In the genomic region with DNA sequence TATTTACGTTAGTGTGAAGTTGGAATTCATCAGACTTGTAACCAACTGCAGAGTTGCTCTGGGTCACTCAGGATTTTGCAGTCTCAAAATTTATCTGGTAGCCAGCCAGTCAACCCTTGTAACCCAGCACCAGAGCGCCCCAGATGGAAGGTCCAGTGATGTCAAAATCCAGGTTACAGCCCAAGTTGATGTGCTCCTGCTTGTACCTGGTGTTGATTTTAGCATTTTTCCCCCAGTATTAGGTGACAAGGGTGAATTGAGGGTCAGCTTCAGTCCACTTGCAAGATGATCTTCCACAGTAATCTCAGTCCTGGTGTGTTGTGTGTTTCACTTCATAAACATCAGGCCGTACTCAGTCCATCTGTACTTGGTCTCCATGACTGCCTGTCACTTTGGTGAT, we compare ENCODE assay signal across 22 cellular contexts.
"Had no signal": no experiment of that assay in that cellular context is flagged by ENCODE, and none has a peak within 500 bp of the region (broad histone marks: within the 10 kb centered on the region; RNA-seq: fewer than 3 reads in every experiment).

No MANE protein-coding gene starts in this region.

- H3K4me1 Mint-ChIP-seq: activated CD4-positive, alpha-beta T cell treated with anti-CD3 and anti-CD28 coated beads, Interleukin-2, amount 10 ng/mL, durations not matched to agents 7 days and 5 days; endodermal cell; nephron had no signal

- ATAC-seq: left cardiac atrium had no signal

- H3K27ac Mint-ChIP-seq: activated CD4-positive, alpha-beta T cell treated with anti-CD3 and anti-CD28 coated beads, Interleukin-2, amount 10 ng/mL, durations not matched to agents 7 days and 5 days; endodermal cell; nephron had no signal

- H3K9me3 ChIP-seq: tibial nerve, vagina had no signal

- H3K27me3 Mint-ChIP-seq: activated CD4-positive, alpha-beta T cell treated with anti-CD3 and anti-CD28 coated beads, Interleukin-2, amount 10 ng/mL, durations not matched to agents 7 days and 5 days; stimulated activated naive CD8-positive, alpha-beta T cell treated with anti-CD3 and anti-CD28 coated beads, Interleukin-15, Interleukin-2, amounts not matched to agents 100 ng/mL and 50 ng/mL, for 24 hours had no signal

- H3K4me3 Mint-ChIP-seq: activated CD4-positive, alpha-beta T cell treated with anti-CD3 and anti-CD28 coated beads, Interleukin-2, amount 10 ng/mL, durations not matched to agents 7 days and 5 days; endodermal cell; nephron; stimulated activated naive CD8-positive, alpha-beta T cell treated with anti-CD3 and anti-CD28 coated beads, Interleukin-15, Interleukin-2, amounts not matched to agents 100 ng/mL and 50 ng/mL, for 24 hours had no signal

- H3K4me1 ChIP-seq: vagina had no signal

- DNase-seq: activated CD4-positive, alpha-beta T cell treated with anti-CD3 and anti-CD28 coated beads, Interleukin-2, amount 10 ng/mL, durations not matched to agents 7 days and 5 days; activated CD8-positive, alpha-beta memory T cell treated with anti-CD3 and anti-CD28 coated beads for 24 hours; aorta; brain microvascular endothelial cell; central memory CD4-positive, alpha-beta T cell; endodermal cell; foreskin fibroblast; hippocampal formation; left cardiac atrium; nucleus accumbens; posterior cingulate gyrus; retina; stimulated activated CD4-positive, alpha-beta T cell treated with anti-CD3 and anti-CD28 coated beads, Interleukin-2, amount 100 ng/mL, for 24 hours; T-helper 2 cell had no signal

- H3K4me3 ChIP-seq: lung, tibial nerve, vagina had no signal

- H3K27me3 ChIP-seq: brain microvascular endothelial cell, tibial nerve, vagina had no signal

- FAIRE-seq: colon, islet of Langerhans had no signal

- H3K27ac ChIP-seq: brain microvascular endothelial cell, epithelial cell of prostate, tibial nerve, vagina had no signal

- H3K9me3 Mint-ChIP-seq: activated CD4-positive, alpha-beta T cell treated with anti-CD3 and anti-CD28 coated beads, Interleukin-2, amount 10 ng/mL, durations not matched to agents 7 days and 5 days; endodermal cell; nephron; stimulated activated naive CD8-positive, alpha-beta T cell treated with anti-CD3 and anti-CD28 coated beads, Interleukin-15, Interleukin-2, amounts not matched to agents 100 ng/mL and 50 ng/mL, for 24 hours had no signal
